ENCODE assay signal across 13 cellular contexts in genomic region chr22:21753374-21754111, GRCh38. TPM values are rescaled to one million over a fixed set of nuclear protein-coding genes. Genes with fewer than 3 reads are reported as not detected.
A peak's percentile ranks its signal among the peaks of the same experiment; 100 is the strongest.
DNase-seq lines count a peak whose midpoint lies in the region; ATAC-seq, FAIRE-seq and TF ChIP-seq lines count a peak whose summit lies in the region.
"Had no signal": no experiment of that assay in that cellular context is flagged by ENCODE, and none has a peak within 500 bp of the region (broad histone marks: within the 10 kb centered on the region; RNA-seq: fewer than 3 reads in every experiment).

No MANE protein-coding gene starts in this region.

- TF ChIP-seq CTCF in adrenal gland (IDR thresholded peaks at IDR 0.05): no peak
- TF ChIP-seq CTCF in HepG2 (CRISPR knock-in tag; IDR thresholded peaks at IDR 0.05): no peak
- TF ChIP-seq CTCF in upper lobe of right lung (IDR thresholded peaks at IDR 0.05): no peak

- H3K27me3 ChIP-seq in adrenal gland (no peaks in the 10 kb centered on the region), HepG2 (ENCODE audit: control insufficient read depth in 1 of 2, insufficient read depth in 2 of 2, low read length in 2 of 2) (peaks cover 0 to under 1% of the 10 kb centered on the region in 2 experiments; a peak in 1 of 5 replicates), upper lobe of right lung (no peaks in the 10 kb centered on the region)
- H3K27me3 ChIP-seq: MG63 had no signal

- H3K27ac Mint-ChIP-seq in stimulated activated naive CD8-positive, alpha-beta T cell treated with anti-CD3 and anti-CD28 coated beads, Interleukin-15, amount 100 ng/mL, for 72 hours: no peak overlapping the region

- in situ Hi-C loops in HepG2 (cut with HindIII; ENCODE audit: extremely low pct_ligation_motif_present, low pct_unique_long_range_greater_than_20kb): no loop called here

- peaks cover 6 to 21% of the 10 kb centered on the region in 2 donors for H3K4me1 ChIP-seq in adrenal gland (replicated peaks in 1 of 2)
- H3K4me1 ChIP-seq in HepG2 (ENCODE audit: insufficient read depth, low read length): peaks cover 21% of the 10 kb centered on the region
- peaks cover 9% of the 10 kb centered on the region for H3K4me1 ChIP-seq in upper lobe of right lung

- POLR2A ChIA-PET in HepG2 (lab: Yijun Ruan, JAX): no interaction called here

- ATAC-seq in stimulated activated naive CD8-positive, alpha-beta T cell treated with anti-CD3 and anti-CD28 coated beads, Interleukin-15, amount 100 ng/mL, for 72 hours: peak; percentile 26
- no peak for ATAC-seq in stimulated activated naive CD8-positive, alpha-beta T cell treated with anti-CD3 and anti-CD28 coated beads, Interleukin-15, Interleukin-2, amounts not matched to agents 100 U/mL and 50 U/mL, for 24 hours
- peak; percentile 49 for ATAC-seq in HepG2
- ATAC-seq in upper lobe of right lung: peak; percentile 23
- ATAC-seq in GM21515 (IDR thresholded peaks at IDR 0.05; ENCODE audit: unreplicated experiment): no peak

- no peaks in the 10 kb centered on the region for H3K79me2 ChIP-seq in HepG2 (ENCODE audit: insufficient read depth, low read length)

- 50 to 61% (median 59%) methylated on average over 13 to 14 of the region's 14 CpGs for WGBS in adrenal gland, 4 donors
- 60% methylated on average over 11 of the region's 14 CpGs for WGBS in HepG2 (ENCODE audit: low lambda C conversion rate)

- H3K9me3 Mint-ChIP-seq in stimulated activated naive CD8-positive, alpha-beta T cell treated with anti-CD3 and anti-CD28 coated beads, Interleukin-15, amount 100 ng/mL, for 72 hours: no peaks in the 10 kb centered on the region

- no peak for TF ChIP-seq POLR2A in adrenal gland (IDR thresholded peaks at IDR 0.05)
- no peak for TF ChIP-seq POLR2A in HepG2 (IDR thresholded peaks at IDR 0.05; ENCODE audit: insufficient read depth in 1 of 2, low read depth in 2 of 2, low read length in 2 of 2)

- CTCF ChIA-PET in HepG2 (lab: Yijun Ruan, JAX; ENCODE audit: low intra/inter-chr PET ratio, low total read pairs): no interaction called here

- no peak overlapping the region for H2AFZ ChIP-seq in HepG2 (ENCODE audit: low read length)

- intact Hi-C loops in adrenal gland (cut with DNase I): no loop called here
- intact Hi-C loops in HepG2 (cut with micrococcal nuclease; ENCODE audit: unreplicated experiment): no loop called here
- intact Hi-C loops in upper lobe of right lung (cut with DNase I): no loop called here

- no peak overlapping the region for H3K4me3 Mint-ChIP-seq in stimulated activated naive CD8-positive, alpha-beta T cell treated with anti-CD3 and anti-CD28 coated beads, Interleukin-15, amount 100 ng/mL, for 72 hours
- H3K4me3 Mint-ChIP-seq: CD4-positive, alpha-beta memory T cell had no signal

- H3K9ac ChIP-seq in HepG2 (ENCODE audit: insufficient read depth, low read depth, low read length): no peak overlapping the region

- H4K20me1 ChIP-seq in HepG2 (ENCODE audit: insufficient read depth, low read length): no peaks in the 10 kb centered on the region; the same call in 1 of the 2 replicates

- BruUV-seq in HepG2 (replicated peaks; lab: Mats Ljungman, UMichigan): no TSS peak

- no peak overlapping the region for H3K4me2 ChIP-seq in HepG2 (ENCODE audit: low read depth, low read length)

- H3K4me3 ChIP-seq in adrenal gland: no peak overlapping the region
- H3K4me3 ChIP-seq in HepG2 (replicated peaks in 1 of 3; ENCODE audit: insufficient read depth in 1 of 3, low read depth in 2 of 3, low read length in 3 of 3): no peak overlapping the region
- H3K4me3 ChIP-seq in upper lobe of right lung: no peak overlapping the region
- H3K4me3 ChIP-seq: MG63 had no signal

- H3K4me1 Mint-ChIP-seq in stimulated activated naive CD8-positive, alpha-beta T cell treated with anti-CD3 and anti-CD28 coated beads, Interleukin-15, amount 100 ng/mL, for 72 hours: peaks cover 12% of the 10 kb centered on the region

- H3K9me3 ChIP-seq in adrenal gland (replicated peaks in 1 of 3) (no peaks in the 10 kb centered on the region), HepG2 (ENCODE audit: low read length) (no peaks in the 10 kb centered on the region), upper lobe of right lung (no peaks in the 10 kb centered on the region)
- H3K9me3 ChIP-seq: MG63 had no signal

- H3K36me3 ChIP-seq in adrenal gland (replicated peaks in 1 of 2) (no peaks in the 10 kb centered on the region), HepG2 (replicated peaks in 1 of 2; ENCODE audit: control insufficient read depth in 1 of 2, insufficient read depth in 2 of 2, low read length in 2 of 2) (0 out of 5 replicates have a peak, but pooled peaks cover under 1 to 1% of the 10 kb centered on the region in 2 experiments), upper lobe of right lung (peaks cover 7% of the 10 kb centered on the region)

- FAIRE-seq in HepG2 (lab: Jason Lieb, UNC) (no peak), frontal cortex (lab: Jason Lieb, UNC) (no peak)

- DNase-seq in stimulated activated naive CD8-positive, alpha-beta T cell treated with anti-CD3 and anti-CD28 coated beads, Interleukin-15, amount 100 ng/mL, for 72 hours: no peak
- no peak for DNase-seq in stimulated activated naive CD8-positive, alpha-beta T cell treated with anti-CD3 and anti-CD28 coated beads, Interleukin-15, Interleukin-2, amounts not matched to agents 100 U/mL and 50 U/mL, for 24 hours
- DNase-seq in adrenal gland (peak in 4 of 7 donors; percentile 27 to 59 (median 45)), HepG2 (ENCODE audit: low spot score) (peak; percentile 13), upper lobe of right lung (no peak), SK-N-DZ (ENCODE audit: low spot score) (no peak), frontal cortex (ENCODE audit: low spot score in 2 of 2) (no peak)
- DNase-seq: ACHN; CD4-positive, alpha-beta memory T cell; MG63; NCI-H2029; NCI-H524 treated with DMSO at 0.1 percent for 48 hours had no signal

- H3K27me3 Mint-ChIP-seq in stimulated activated naive CD8-positive, alpha-beta T cell treated with anti-CD3 and anti-CD28 coated beads, Interleukin-15, amount 100 ng/mL, for 72 hours: no peaks in the 10 kb centered on the region
- H3K27me3 Mint-ChIP-seq: CD4-positive, alpha-beta memory T cell had no signal

- TF ChIP-seq RAD21 in HepG2 (CRISPR knock-in tag; IDR thresholded peaks at IDR 0.05): no peak

- no peak for TF ChIP-seq EP300 in HepG2 (IDR thresholded peaks at IDR 0.05; ENCODE audit: low read depth in 2 of 2, low read length in 2 of 2)
- no peak for TF ChIP-seq EP300 in HepG2 (CRISPR knock-in tag; IDR thresholded peaks at IDR 0.05; ENCODE audit: borderline replicate concordance)

- H3K27ac ChIP-seq in adrenal gland (no peak overlapping the region), HepG2 (ENCODE audit: extremely low read length, insufficient read depth, low read length) (no peak overlapping the region), upper lobe of right lung (no peak overlapping the region)

TF ChIP-seq in HepG2, 621 proteins besides CTCF, POLR2A, EP300 and RAD21 (continues in another document):
- TF ChIP-seq ZNF557 (CRISPR knock-in tag; IDR thresholded peaks at IDR 0.05) (no peak), HNF4G (IDR thresholded peaks at IDR 0.05; ENCODE audit: borderline replicate concordance, low read depth, low read length) (no peak), HNF4G (CRISPR knock-in tag; IDR thresholded peaks at IDR 0.05; ENCODE audit: borderline replicate concordance, low read depth) (no peak)

RNA-seq across cellular contexts. Expression of gene YPEL1, which starts 17.9 kb away (rescaled TPM):
- total RNA-seq in adrenal gland (10 to 100 TPM in 1 of 8 donors, 1 to 10 TPM in 7; 1.1 to 19.4 (median 3.3) TPM), HepG2 (2016; rRNA removed; fragmentation: Illumina TruSeq; extraction: Trizol) (0.21 and 0.33 TPM in 2 replicates), upper lobe of right lung (6.7 TPM), frontal cortex (104 TPM)
- polyA plus RNA-seq in adrenal gland (1 to 10 TPM in 2 of 3 donors, under 1 TPM in 1; 0.84 to 4.4 (median 1.8) TPM), HepG2 (2011; rRNA removed) (1.9 and 2.5 TPM in 2 replicates)
- 0.97 and 1.2 TPM in 2 replicates for total RNA-seq in HepG2 (2016; cell fraction: cytosol; rRNA removed; fragmentation: Illumina TruSeq; extraction: Trizol; ENCODE audit: low read depth)
- 0.16 and 0.22 TPM in 2 replicates for total RNA-seq in HepG2 (2016; cell fraction: insoluble cytoplasmic fraction; rRNA removed; fragmentation: Illumina TruSeq; extraction: Trizol)
- 0.77 and 1.3 TPM in 2 replicates for total RNA-seq in HepG2 (2016; cell fraction: membrane; rRNA removed; fragmentation: Illumina TruSeq; extraction: Trizol)
- total RNA-seq in HepG2 (2016; cell fraction: nucleus; rRNA removed; fragmentation: Illumina TruSeq; extraction: Trizol): 0.12 and 0.13 TPM in 2 replicates
- polyA plus RNA-seq in HepG2 (2011; cell fraction: cytosol; rRNA removed): 0.96 and 1.0 TPM in 2 replicates
- 1.5 and 1.6 TPM in 2 replicates for polyA plus RNA-seq in HepG2 (2011; cell fraction: nucleus; rRNA removed)
- 0.58 and 1.1 TPM in 2 replicates for polyA plus RNA-seq in HepG2 (2012)
- 0.79 and 1.7 TPM in 2 replicates for polyA plus RNA-seq in HepG2 (2016; cell fraction: cytosol; fragmentation: Illumina TruSeq; extraction: Trizol; ENCODE audit: low read depth)
- polyA plus RNA-seq in HepG2 (2016; cell fraction: insoluble cytoplasmic fraction; fragmentation: Illumina TruSeq; extraction: Trizol; ENCODE audit: low read depth): 0.34 and 0.50 TPM in 2 replicates
- polyA plus RNA-seq in HepG2 (2016; cell fraction: membrane; fragmentation: Illumina TruSeq; extraction: Trizol; ENCODE audit: low read depth): 1.0 and 1.3 TPM in 2 replicates
- 0.42 and 0.67 TPM in 2 replicates for polyA plus RNA-seq in HepG2 (2016; cell fraction: nucleus; fragmentation: Illumina TruSeq; extraction: Trizol; ENCODE audit: insufficient read depth, low read depth)
- 0.72 and 0.86 TPM in 2 replicates for polyA minus RNA-seq in HepG2 (2011; rRNA and poly(A)+ RNA removed; ENCODE audit: low replicate concordance)
- 0.69 and 0.70 TPM in 2 replicates for polyA minus RNA-seq in HepG2 (2011; cell fraction: cytosol; rRNA and poly(A)+ RNA removed)
- 0.77 and 1.6 TPM in 2 replicates for polyA minus RNA-seq in HepG2 (2011; cell fraction: nucleus; rRNA and poly(A)+ RNA removed)
- 23.2 and 29.1 TPM in 2 replicates for polyA plus RNA-seq in SK-N-DZ (2014; cell fraction: cytosol; rRNA removed)
- polyA plus RNA-seq in SK-N-DZ (2014; cell fraction: nucleus; rRNA removed): 31.2 and 44.2 TPM in 2 replicates

Comparison
In these comparisons a context has a peak if more than half of its experiments do, and no peak if none do; other contexts are left out.
1. ATAC-seq: peak in stimulated activated naive CD8-positive, alpha-beta T cell treated with anti-CD3 and anti-CD28 coated beads, Interleukin-15, amount 100 ng/mL, for 72 hours (single experiment), HepG2 (single experiment) and upper lobe of right lung (single experiment); none in stimulated activated naive CD8-positive, alpha-beta T cell treated with anti-CD3 and anti-CD28 coated beads, Interleukin-15, Interleukin-2, amounts not matched to agents 100 U/mL and 50 U/mL, for 24 hours (single experiment) and GM21515 (single experiment).
2. DNase-seq: peak in adrenal gland (4 of 7) and HepG2 (single experiment); none in stimulated activated naive CD8-positive, alpha-beta T cell treated with anti-CD3 and anti-CD28 coated beads, Interleukin-15, amount 100 ng/mL, for 72 hours (0 of 2), stimulated activated naive CD8-positive, alpha-beta T cell treated with anti-CD3 and anti-CD28 coated beads, Interleukin-15, Interleukin-2, amounts not matched to agents 100 U/mL and 50 U/mL, for 24 hours (single experiment), upper lobe of right lung (single experiment), SK-N-DZ (single experiment) and frontal cortex (0 of 2).